Comparison of ENCODE assay signal across 1 cellular context in the genomic region with DNA sequence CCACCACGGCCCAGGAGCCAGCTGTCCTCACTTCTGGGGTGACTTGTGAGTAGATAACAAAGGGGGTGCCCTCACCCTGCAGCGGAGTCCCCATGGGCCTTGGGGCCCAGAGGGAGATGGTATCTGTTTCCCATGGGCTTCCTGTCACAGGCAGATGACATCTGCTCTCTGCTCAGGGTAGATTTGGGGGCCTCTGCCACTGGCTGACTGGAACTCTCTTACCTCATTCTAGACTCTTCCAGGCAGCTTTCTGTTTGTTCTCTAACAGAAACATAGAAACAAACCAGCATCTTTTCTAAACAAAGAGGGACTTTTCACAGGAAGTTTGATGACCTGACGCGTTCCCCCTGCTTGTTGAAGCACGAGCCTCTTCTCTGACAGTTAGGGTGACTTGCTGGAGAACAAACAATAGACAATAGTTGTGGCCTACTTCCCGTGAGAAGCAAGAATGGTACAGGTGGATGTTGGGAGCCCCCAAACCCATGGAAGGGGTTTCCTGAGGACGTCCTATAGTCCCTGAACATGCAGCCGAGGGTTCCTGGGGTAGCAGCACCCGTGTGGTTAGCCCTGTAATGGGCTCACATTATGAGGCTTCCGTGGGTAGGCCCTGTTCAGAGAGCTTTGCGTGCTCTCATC.
TF ChIP-seq lines count a peak whose summit lies in the region.

No MANE protein-coding gene starts in this region.

TF ChIP-seq in A549, 52 proteins besides CTCF, POLR2A, EP300 and RAD21 (continued from another document):
- TF ChIP-seq BCL3 (IDR thresholded peaks at IDR 0.05) (no peak), RFX5 (IDR thresholded peaks at IDR 0.05) (no peak), NFE2L2 (conservative IDR thresholded peaks at IDR 0.05; ENCODE audit: low read length) (no peak), CHD4 (IDR thresholded peaks at IDR 0.05; ENCODE audit: borderline replicate concordance) (no peak), REST (IDR thresholded peaks at IDR 0.05) (no peak), POLR2AphosphoS2 (conservative IDR thresholded peaks at IDR 0.05; ENCODE audit: low read length) (no peak), HOXB5 (CRISPR knock-in tag; IDR thresholded peaks at IDR 0.05) (no peak), CBX8 (IDR thresholded peaks at IDR 0.05) (no peak)
- TF ChIP-seq, protein P1, sequence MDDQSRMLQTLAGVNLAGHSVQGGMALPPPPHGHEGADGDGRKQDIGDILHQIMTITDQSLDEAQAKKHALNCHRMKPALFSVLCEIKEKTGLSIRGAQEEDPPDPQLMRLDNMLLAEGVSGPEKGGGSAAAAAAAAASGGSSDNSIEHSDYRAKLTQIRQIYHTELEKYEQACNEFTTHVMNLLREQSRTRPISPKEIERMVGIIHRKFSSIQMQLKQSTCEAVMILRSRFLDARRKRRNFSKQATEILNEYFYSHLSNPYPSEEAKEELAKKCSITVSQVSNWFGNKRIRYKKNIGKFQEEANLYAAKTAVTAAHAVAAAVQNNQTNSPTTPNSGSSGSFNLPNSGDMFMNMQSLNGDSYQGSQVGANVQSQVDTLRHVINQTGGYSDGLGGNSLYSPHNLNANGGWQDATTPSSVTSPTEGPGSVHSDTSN (IDR thresholded peaks at IDR 0.05), result no peak
